ENCODE assay signal across 1 cellular context in the genomic region with DNA sequence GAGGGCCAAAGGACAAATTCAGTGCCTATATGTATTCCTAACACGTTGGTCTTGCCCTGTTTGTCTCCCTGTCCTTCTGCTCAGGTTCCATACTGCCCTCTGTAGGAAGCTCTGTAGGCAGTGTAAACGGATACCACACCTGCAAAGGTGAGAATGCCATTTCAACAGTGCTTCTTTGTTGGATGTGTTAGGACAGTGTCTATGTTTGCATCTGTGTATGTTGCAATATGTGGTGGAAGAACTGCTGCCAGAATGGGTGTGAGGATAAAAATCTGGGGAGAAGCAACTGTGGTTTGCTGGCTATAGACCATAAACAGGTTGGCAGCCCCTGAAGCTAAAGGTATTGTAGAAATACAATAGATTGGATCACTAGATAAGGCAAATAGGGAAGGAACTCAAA.
TF ChIP-seq lines count a peak whose summit lies in the region.

No MANE protein-coding gene starts in this region.

TF ChIP-seq in K562, 482 proteins besides CTCF, POLR2A, EP300 and RAD21 (continued from another document):
- TF ChIP-seq, protein P1, sequence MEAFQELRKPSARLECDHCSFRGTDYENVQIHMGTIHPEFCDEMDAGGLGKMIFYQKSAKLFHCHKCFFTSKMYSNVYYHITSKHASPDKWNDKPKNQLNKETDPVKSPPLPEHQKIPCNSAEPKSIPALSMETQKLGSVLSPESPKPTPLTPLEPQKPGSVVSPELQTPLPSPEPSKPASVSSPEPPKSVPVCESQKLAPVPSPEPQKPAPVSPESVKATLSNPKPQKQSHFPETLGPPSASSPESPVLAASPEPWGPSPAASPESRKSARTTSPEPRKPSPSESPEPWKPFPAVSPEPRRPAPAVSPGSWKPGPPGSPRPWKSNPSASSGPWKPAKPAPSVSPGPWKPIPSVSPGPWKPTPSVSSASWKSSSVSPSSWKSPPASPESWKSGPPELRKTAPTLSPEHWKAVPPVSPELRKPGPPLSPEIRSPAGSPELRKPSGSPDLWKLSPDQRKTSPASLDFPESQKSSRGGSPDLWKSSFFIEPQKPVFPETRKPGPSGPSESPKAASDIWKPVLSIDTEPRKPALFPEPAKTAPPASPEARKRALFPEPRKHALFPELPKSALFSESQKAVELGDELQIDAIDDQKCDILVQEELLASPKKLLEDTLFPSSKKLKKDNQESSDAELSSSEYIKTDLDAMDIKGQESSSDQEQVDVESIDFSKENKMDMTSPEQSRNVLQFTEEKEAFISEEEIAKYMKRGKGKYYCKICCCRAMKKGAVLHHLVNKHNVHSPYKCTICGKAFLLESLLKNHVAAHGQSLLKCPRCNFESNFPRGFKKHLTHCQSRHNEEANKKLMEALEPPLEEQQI (IDR thresholded peaks at IDR 0.05), result no peak
- TF ChIP-seq, protein P2, sequence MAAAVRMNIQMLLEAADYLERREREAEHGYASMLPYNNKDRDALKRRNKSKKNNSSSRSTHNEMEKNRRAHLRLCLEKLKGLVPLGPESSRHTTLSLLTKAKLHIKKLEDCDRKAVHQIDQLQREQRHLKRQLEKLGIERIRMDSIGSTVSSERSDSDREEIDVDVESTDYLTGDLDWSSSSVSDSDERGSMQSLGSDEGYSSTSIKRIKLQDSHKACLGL (CRISPR knock-in tag; IDR thresholded peaks at IDR 0.05; ENCODE audit: borderline replicate concordance, poor library complexity, severe bottlenecking), result no peak
- TF ChIP-seq CEBPG (CRISPR knock-in tag; IDR thresholded peaks at IDR 0.05) (no peak), CEBPG (tag; conservative IDR thresholded peaks at IDR 0.05 in 1 of 2, IDR thresholded peaks at IDR 0.05 in 1 of 2) (peak; percentile 29 to 49; a peak in 2 of 4 replicates), CHD1 (IDR thresholded peaks at IDR 0.05; ENCODE audit: low read length) (no peak), CEBPB (tag; IDR thresholded peaks at IDR 0.05) (peak; percentile 65), NFIC (IDR thresholded peaks at IDR 0.05) (no peak), HDAC2 (IDR thresholded peaks at IDR 0.05) (no peak), KDM2B (CRISPR knock-in tag; IDR thresholded peaks at IDR 0.05) (no peak), BRF1 (IDR thresholded peaks at IDR 0.05; ENCODE audit: borderline replicate concordance, extremely low read depth, insufficient read length) (no peak), ZNF134 (CRISPR knock-in tag; conservative IDR thresholded peaks at IDR 0.05) (no peak), ZNF583 (CRISPR knock-in tag; IDR thresholded peaks at IDR 0.05) (no peak), HNRNPK (IDR thresholded peaks at IDR 0.05; ENCODE audit: low read depth, low read length, poor library complexity, severe bottlenecking) (no peak), ZNF584 (CRISPR knock-in tag; IDR thresholded peaks at IDR 0.05; ENCODE audit: low read depth) (no peak), ZNF668 (CRISPR knock-in tag; IDR thresholded peaks at IDR 0.05) (no peak), POU5F1 (IDR thresholded peaks at IDR 0.05; ENCODE audit: borderline replicate concordance, low read depth, low read length, partially characterized antibody) (no peak), HNRNPH1 (optimal IDR thresholded peaks at IDR 0.05; ENCODE audit: low read depth, low read length) (no peak), ARHGAP35 (IDR thresholded peaks at IDR 0.05; ENCODE audit: partially characterized antibody) (no peak)
- TF ChIP-seq, protein P3, sequence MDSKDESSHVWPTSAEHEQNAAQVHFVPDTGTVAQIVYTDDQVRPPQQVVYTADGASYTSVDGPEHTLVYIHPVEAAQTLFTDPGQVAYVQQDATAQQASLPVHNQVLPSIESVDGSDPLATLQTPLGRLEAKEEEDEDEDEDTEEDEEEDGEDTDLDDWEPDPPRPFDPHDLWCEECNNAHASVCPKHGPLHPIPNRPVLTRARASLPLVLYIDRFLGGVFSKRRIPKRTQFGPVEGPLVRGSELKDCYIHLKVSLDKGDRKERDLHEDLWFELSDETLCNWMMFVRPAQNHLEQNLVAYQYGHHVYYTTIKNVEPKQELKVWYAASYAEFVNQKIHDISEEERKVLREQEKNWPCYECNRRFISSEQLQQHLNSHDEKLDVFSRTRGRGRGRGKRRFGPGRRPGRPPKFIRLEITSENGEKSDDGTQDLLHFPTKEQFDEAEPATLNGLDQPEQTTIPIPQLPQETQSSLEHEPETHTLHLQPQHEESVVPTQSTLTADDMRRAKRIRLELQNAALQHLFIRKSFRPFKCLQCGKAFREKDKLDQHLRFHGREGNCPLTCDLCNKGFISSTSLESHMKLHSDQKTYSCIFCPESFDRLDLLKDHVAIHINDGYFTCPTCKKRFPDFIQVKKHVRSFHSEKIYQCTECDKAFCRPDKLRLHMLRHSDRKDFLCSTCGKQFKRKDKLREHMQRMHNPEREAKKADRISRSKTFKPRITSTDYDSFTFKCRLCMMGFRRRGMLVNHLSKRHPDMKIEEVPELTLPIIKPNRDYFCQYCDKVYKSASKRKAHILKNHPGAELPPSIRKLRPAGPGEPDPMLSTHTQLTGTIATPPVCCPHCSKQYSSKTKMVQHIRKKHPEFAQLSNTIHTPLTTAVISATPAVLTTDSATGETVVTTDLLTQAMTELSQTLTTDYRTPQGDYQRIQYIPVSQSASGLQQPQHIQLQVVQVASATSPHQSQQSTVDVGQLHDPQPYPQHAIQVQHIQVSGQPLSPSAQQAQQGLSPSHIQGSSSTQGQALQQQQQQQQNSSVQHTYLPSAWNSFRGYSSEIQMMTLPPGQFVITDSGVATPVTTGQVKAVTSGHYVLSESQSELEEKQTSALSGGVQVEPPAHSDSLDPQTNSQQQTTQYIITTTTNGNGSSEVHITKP (IDR thresholded peaks at IDR 0.05; ENCODE audit: partially characterized antibody), result peak; percentile 9
- TF ChIP-seq, protein P4, sequence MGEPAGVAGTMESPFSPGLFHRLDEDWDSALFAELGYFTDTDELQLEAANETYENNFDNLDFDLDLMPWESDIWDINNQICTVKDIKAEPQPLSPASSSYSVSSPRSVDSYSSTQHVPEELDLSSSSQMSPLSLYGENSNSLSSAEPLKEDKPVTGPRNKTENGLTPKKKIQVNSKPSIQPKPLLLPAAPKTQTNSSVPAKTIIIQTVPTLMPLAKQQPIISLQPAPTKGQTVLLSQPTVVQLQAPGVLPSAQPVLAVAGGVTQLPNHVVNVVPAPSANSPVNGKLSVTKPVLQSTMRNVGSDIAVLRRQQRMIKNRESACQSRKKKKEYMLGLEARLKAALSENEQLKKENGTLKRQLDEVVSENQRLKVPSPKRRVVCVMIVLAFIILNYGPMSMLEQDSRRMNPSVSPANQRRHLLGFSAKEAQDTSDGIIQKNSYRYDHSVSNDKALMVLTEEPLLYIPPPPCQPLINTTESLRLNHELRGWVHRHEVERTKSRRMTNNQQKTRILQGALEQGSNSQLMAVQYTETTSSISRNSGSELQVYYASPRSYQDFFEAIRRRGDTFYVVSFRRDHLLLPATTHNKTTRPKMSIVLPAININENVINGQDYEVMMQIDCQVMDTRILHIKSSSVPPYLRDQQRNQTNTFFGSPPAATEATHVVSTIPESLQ (CRISPR knock-in tag; IDR thresholded peaks at IDR 0.05), result no peak
